In the genomic region with DNA sequence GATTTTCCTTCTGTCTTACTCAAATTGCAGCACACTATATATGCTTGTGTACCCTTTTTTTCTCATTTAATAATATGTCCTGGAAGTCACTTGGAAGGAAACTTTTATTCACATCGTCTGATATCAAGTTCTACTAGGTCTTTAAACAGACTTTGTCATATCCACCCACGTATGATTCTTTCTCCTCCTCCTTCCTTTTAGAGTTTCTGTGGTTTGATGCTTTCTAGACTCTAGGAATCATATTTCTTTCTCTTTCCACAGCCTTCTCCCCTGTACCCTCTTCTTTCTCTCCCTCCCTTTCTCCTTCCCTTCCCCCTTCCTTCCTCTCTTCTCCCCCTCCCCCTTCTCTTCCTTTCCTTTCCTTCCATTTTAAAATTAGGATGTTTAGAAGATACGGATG, we compare ENCODE assay signal across 7 cellular contexts. TPM values are rescaled to one million over a fixed set of nuclear protein-coding genes. Genes with fewer than 3 reads are reported as not detected.
DNase-seq lines count a peak whose midpoint lies in the region; ATAC-seq, FAIRE-seq and TF ChIP-seq lines count a peak whose summit lies in the region.
"Not testable (repeated sequence)": the region's sequence is repeated elsewhere in the genome, so short reads cannot be mapped to it uniquely, and the experiment has no call there.

No MANE protein-coding gene starts in this region.

- H3K4me1 Mint-ChIP-seq in GM23338, result peaks cover 11% of the 10 kb centered on the region
- H3K4me1 Mint-ChIP-seq in activated CD4-positive, alpha-beta T cell treated with anti-CD3 and anti-CD28 coated beads for 36 hours, result peaks cover 17% of the 10 kb centered on the region
- H3K4me1 Mint-ChIP-seq in activated T-cell treated with anti-CD3 and anti-CD28 coated beads, Interleukin-2, amount 50 U/mL, for 4 hours (ENCODE audit: low read depth), result peaks cover 15% of the 10 kb centered on the region
- not testable (repeated sequence) for H3K4me1 Mint-ChIP-seq in astrocyte (ENCODE audit: low read depth, unreplicated experiment)

- H3K4me1 ChIP-seq in BLaER1; GM23338 (ENCODE audit: insufficient read depth); astrocyte (ENCODE audit: insufficient read depth, low read length); osteoblast (ENCODE audit: insufficient read depth, low read length): not testable (repeated sequence)

- intact Hi-C loops in activated CD4-positive, alpha-beta T cell treated with anti-CD3 and anti-CD28 coated beads for 36 hours (cut with DNase I, micrococcal nuclease), result not testable (repeated sequence)

- POLR2A ChIA-PET in activated CD4-positive, alpha-beta T cell treated with anti-CD3 and anti-CD28 coated beads for 36 hours (lab: Charles Lee), result not testable (repeated sequence)

- CTCF ChIA-PET in activated CD4-positive, alpha-beta T cell treated with anti-CD3 and anti-CD28 coated beads for 36 hours (lab: Charles Lee), result not testable (repeated sequence)

- not testable (repeated sequence) for H2AFZ ChIP-seq in GM23338; astrocyte (ENCODE audit: low read depth, low read length)
- H2AFZ ChIP-seq in osteoblast (ENCODE audit: low read length), result peak overlapping the region; percentile 42

- not testable (repeated sequence) for H3K79me2 ChIP-seq in GM23338 (replicated peaks; ENCODE audit: insufficient read depth); astrocyte (ENCODE audit: insufficient read depth, low read length); osteoblast (ENCODE audit: insufficient read depth, low read length)

- H4K20me1 ChIP-seq in BLaER1; GM23338 (replicated peaks; ENCODE audit: insufficient read depth); astrocyte (ENCODE audit: insufficient read depth, low read length); osteoblast (ENCODE audit: insufficient read depth, low read length): not testable (repeated sequence)

- not testable (repeated sequence) for H3K4me3 ChIP-seq in BLaER1; GM23338; astrocyte (ENCODE audit: insufficient read depth, low read depth, low read length); osteoblast (ENCODE audit: insufficient read depth, low read length)

- H3K4me3 Mint-ChIP-seq in GM23338; activated CD4-positive, alpha-beta T cell treated with anti-CD3 and anti-CD28 coated beads for 36 hours; astrocyte (ENCODE audit: unreplicated experiment): not testable (repeated sequence)
- H3K4me3 Mint-ChIP-seq in activated T-cell treated with anti-CD3 and anti-CD28 coated beads, Interleukin-2, amount 50 U/mL, for 4 hours, result peak overlapping the region; percentile 27

- not testable (repeated sequence) for DNase-seq in GM23338 (ENCODE audit: low spot score); activated CD4-positive, alpha-beta T cell treated with anti-CD3 and anti-CD28 coated beads for 36 hours; activated T-cell treated with anti-CD3 and anti-CD28 coated beads, Interleukin-2, amount 50 U/mL, for 4 hours; activated naive CD4-positive, alpha-beta T cell treated with anti-CD3 and anti-CD28 coated beads, Interleukin-2, amount 50 U/mL, for 72 hours (ENCODE audit: low spot score in 2 of 2); astrocyte (ENCODE audit: low read depth); osteoblast (ENCODE audit: insufficient read length, low spot score, missing footprints)

- not testable (repeated sequence) for H3K9me2 ChIP-seq in GM23338 (ENCODE audit: insufficient read depth)

- not testable (repeated sequence) for H3K27ac ChIP-seq in BLaER1; GM23338 (ENCODE audit: low read depth); astrocyte (ENCODE audit: low read depth, low read length); osteoblast (ENCODE audit: low read depth, low read length)

- ATAC-seq in GM23338, result not testable (repeated sequence)
- peak; percentile 80 for ATAC-seq in activated CD4-positive, alpha-beta T cell treated with anti-CD3 and anti-CD28 coated beads for 36 hours
- ATAC-seq in activated T-cell treated with anti-CD3 and anti-CD28 coated beads, Interleukin-2, amount 50 U/mL, for 4 hours, result peak; percentile 87 to 93
- ATAC-seq in activated naive CD4-positive, alpha-beta T cell treated with anti-CD3 and anti-CD28 coated beads, Interleukin-2, amount 50 U/mL, for 72 hours, result peak; percentile 70 to 74

- H3K27ac Mint-ChIP-seq in GM23338; activated CD4-positive, alpha-beta T cell treated with anti-CD3 and anti-CD28 coated beads for 36 hours; activated naive CD4-positive, alpha-beta T cell treated with anti-CD3 and anti-CD28 coated beads, Interleukin-2, amount 50 U/mL, for 72 hours; astrocyte (ENCODE audit: unreplicated experiment): not testable (repeated sequence)

- not testable (repeated sequence) for H3K36me3 Mint-ChIP-seq in GM23338 (ENCODE audit: low read depth); activated CD4-positive, alpha-beta T cell treated with anti-CD3 and anti-CD28 coated beads for 36 hours (ENCODE audit: low read depth); activated T-cell treated with anti-CD3 and anti-CD28 coated beads, Interleukin-2, amount 50 U/mL, for 4 hours (ENCODE audit: insufficient read depth); activated naive CD4-positive, alpha-beta T cell treated with anti-CD3 and anti-CD28 coated beads, Interleukin-2, amount 50 U/mL, for 72 hours; astrocyte (ENCODE audit: low read depth, unreplicated experiment)

- not testable (repeated sequence) for TF ChIP-seq CTCF in GM23338 (conservative IDR thresholded peaks at IDR 0.05; ENCODE audit: low read depth in 2 of 2); astrocyte (IDR thresholded peaks at IDR 0.05; ENCODE audit: insufficient read depth, low read depth, low read length); osteoblast (IDR thresholded peaks at IDR 0.05; ENCODE audit: extremely low read depth, low read depth, low read length)

- not testable (repeated sequence) for H3K27me3 ChIP-seq in BLaER1; GM23338 (ENCODE audit: insufficient read depth); astrocyte (ENCODE audit: insufficient read depth, low read length); osteoblast (ENCODE audit: insufficient read depth, low read length)

- not testable (repeated sequence) for H3K9ac ChIP-seq in BLaER1; astrocyte (ENCODE audit: low read length)

- H3K36me3 ChIP-seq in BLaER1; GM23338 (ENCODE audit: insufficient read depth); astrocyte (ENCODE audit: insufficient read depth, low read length); osteoblast (ENCODE audit: insufficient read depth, low read length): not testable (repeated sequence)

- H3K27me3 Mint-ChIP-seq in GM23338 (ENCODE audit: insufficient read depth, low read depth, poor library complexity); astrocyte (ENCODE audit: low read depth, unreplicated experiment): not testable (repeated sequence)
- peaks cover 29% of the 10 kb centered on the region for H3K27me3 Mint-ChIP-seq in activated CD4-positive, alpha-beta T cell treated with anti-CD3 and anti-CD28 coated beads for 36 hours
- peaks cover 19% of the 10 kb centered on the region for H3K27me3 Mint-ChIP-seq in activated T-cell treated with anti-CD3 and anti-CD28 coated beads, Interleukin-2, amount 50 U/mL, for 4 hours (ENCODE audit: low read depth)

- not testable (repeated sequence) for H3K9me3 ChIP-seq in BLaER1; astrocyte (ENCODE audit: insufficient read depth, low read depth, low read length); osteoblast (ENCODE audit: low read depth, low read length)

- not testable (repeated sequence) for H3K9me3 Mint-ChIP-seq in GM23338; activated CD4-positive, alpha-beta T cell treated with anti-CD3 and anti-CD28 coated beads for 36 hours (ENCODE audit: low read depth); activated T-cell treated with anti-CD3 and anti-CD28 coated beads, Interleukin-2, amount 50 U/mL, for 4 hours; activated naive CD4-positive, alpha-beta T cell treated with anti-CD3 and anti-CD28 coated beads, Interleukin-2, amount 50 U/mL, for 72 hours; astrocyte (ENCODE audit: unreplicated experiment)

- H3F3A ChIP-seq in GM23338 (replicated peaks; ENCODE audit: low read depth), result not testable (repeated sequence)

- H3K4me2 ChIP-seq in BLaER1 (peak overlapping the region; percentile 24; the same call in 1 of the 2 replicates), GM23338 (peak overlapping the region; percentile 67), astrocyte (ENCODE audit: low read length) (peak overlapping the region; percentile 33), osteoblast (ENCODE audit: insufficient read depth, low read length) (peak overlapping the region; percentile 28)

- FAIRE-seq in astrocyte (lab: Jason Lieb, UNC), result not testable (repeated sequence)

RNA-seq across cellular contexts. Expression of a gene that starts 47.3 kb away (rescaled TPM):
- 10.4 and 14.7 TPM in 2 replicates for total RNA-seq in GM23338 (2014; rRNA removed; shearing (Covaris generic))
- polyA plus RNA-seq in GM23338 (2016; fragmentation: Nextera tagmentation; extraction: Ambion mirVana), result 3.1 and 3.5 TPM in 2 replicates
- 10 to 100 TPM; 10.6 to 12.2 TPM for total RNA-seq in activated CD4-positive, alpha-beta T cell treated with anti-CD3 and anti-CD28 coated beads for 36 hours
- total RNA-seq in activated T-cell treated with anti-CD3 and anti-CD28 coated beads, Interleukin-2, amount 50 U/mL, for 4 hours, result 10 to 100 TPM; 57.9 to 84.9 (median 69.0) TPM
- total RNA-seq in activated naive CD4-positive, alpha-beta T cell treated with anti-CD3 and anti-CD28 coated beads, Interleukin-2, amount 50 U/mL, for 72 hours, result 10 to 100 TPM in 1 of 2 donors, 1 to 10 TPM in 1; 5.7 to 14.0 TPM
- total RNA-seq in astrocyte (13.6 and 16.7 TPM in 2 replicates), osteoblast (6.2 and 9.4 TPM in 2 replicates)
